Comparison of ENCODE assay signal across 27 cellular contexts in the genomic region with DNA sequence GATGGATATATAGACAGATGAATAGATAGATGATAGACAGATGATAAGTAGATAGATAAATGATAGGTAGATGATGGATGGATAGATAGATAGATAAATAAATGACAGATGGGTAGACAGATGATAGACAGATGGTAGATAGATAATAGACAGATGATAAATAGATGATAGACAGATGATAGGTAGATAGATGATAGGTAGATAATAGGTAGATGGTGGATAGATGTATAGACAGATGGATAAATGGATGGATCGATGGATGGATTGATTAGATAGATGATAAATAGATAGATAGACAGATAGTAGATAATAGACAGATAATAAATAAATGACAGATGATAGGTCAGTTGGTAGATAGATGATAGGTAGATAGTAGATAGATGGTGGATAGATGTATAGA.
"Had no signal": no experiment of that assay in that cellular context is flagged by ENCODE, and none has a peak within 500 bp of the region (broad histone marks: within the 10 kb centered on the region; RNA-seq: fewer than 3 reads in every experiment).

No MANE protein-coding gene starts in this region.

- H3K9me3 Mint-ChIP-seq: mesothelial cell of epicardium; natural killer cell; nephron progenitor cell; stimulated activated effector memory CD8-positive, alpha-beta T cell treated with anti-CD3 and anti-CD28 coated beads, Interleukin-12 subunit alpha, Interleukin-12 subunit beta, amount 100 ng/mL, for 72 hours; stimulated activated naive CD8-positive, alpha-beta T cell treated with anti-CD3 and anti-CD28 coated beads, Interleukin-15, Interleukin-2, amounts not matched to agents 100 ng/mL and 50 ng/mL, for 24 hours had no signal

- H3K4me1 Mint-ChIP-seq: naive B cell, natural killer cell had no signal

- H3K4me2 ChIP-seq: hepatocyte had no signal

- H3K27me3 ChIP-seq: hepatocyte, pancreas, spleen, suprapubic skin, upper lobe of right lung had no signal

- H3K36me3 ChIP-seq: left ventricle myocardium inferior, pancreas, prostate gland, spleen, suprapubic skin, thoracic aorta, tibial artery, upper lobe of right lung had no signal

- H2AFZ ChIP-seq: hepatocyte had no signal

- DNase-seq: islet precursor cell; left ventricle myocardium inferior; mesendoderm; naive B cell; natural killer cell; nephron progenitor cell; pancreas; posterior cingulate gyrus; retina; right cardiac atrium; spleen; stimulated activated CD4-positive, alpha-beta T cell treated with anti-CD3 and anti-CD28 coated beads, Interleukin-4, amount 100 ng/mL, for 24 hours; stimulated activated naive CD4-positive, alpha-beta T cell; tibial artery; trophoblast cell; upper lobe of right lung had no signal

- H3K4me1 ChIP-seq: left ventricle myocardium inferior, pancreas, prostate gland, spleen, suprapubic skin, tibial artery, upper lobe of right lung had no signal

- H3K4me3 ChIP-seq: hepatocyte, left ventricle myocardium inferior, lung, pancreas, prostate gland, skin epidermis, spleen, suprapubic skin, thoracic aorta, tibial artery, upper lobe of right lung had no signal

- H3K9me3 ChIP-seq: pancreas, prostate gland, suprapubic skin, thoracic aorta, upper lobe of right lung had no signal

- H3K27ac ChIP-seq: hepatocyte, left ventricle myocardium inferior, pancreas, prostate gland, skin epidermis, spleen, suprapubic skin, thoracic aorta, tibial artery, upper lobe of right lung had no signal

- H3K79me2 ChIP-seq: hepatocyte had no signal

- FAIRE-seq: pancreas, urothelium cell line had no signal

- ATAC-seq: natural killer cell; pancreas; right cardiac atrium; sciatic nerve; stimulated activated effector memory CD8-positive, alpha-beta T cell treated with anti-CD3 and anti-CD28 coated beads, Interleukin-12 subunit alpha, Interleukin-12 subunit beta, amount 100 ng/mL, for 72 hours; upper lobe of right lung had no signal

- H3K27ac Mint-ChIP-seq: mesothelial cell of epicardium; naive B cell; natural killer cell; nephron progenitor cell; stimulated activated effector memory CD8-positive, alpha-beta T cell treated with anti-CD3 and anti-CD28 coated beads, Interleukin-12 subunit alpha, Interleukin-12 subunit beta, amount 100 ng/mL, for 72 hours; stimulated activated naive CD8-positive, alpha-beta T cell treated with anti-CD3 and anti-CD28 coated beads, Interleukin-15, Interleukin-2, amounts not matched to agents 100 ng/mL and 50 ng/mL, for 24 hours had no signal

- H3K36me3 Mint-ChIP-seq: mesothelial cell of epicardium, natural killer cell had no signal

- H3K4me3 Mint-ChIP-seq: mesothelial cell of epicardium; naive B cell; natural killer cell; nephron progenitor cell; stimulated activated effector memory CD8-positive, alpha-beta T cell treated with anti-CD3 and anti-CD28 coated beads, Interleukin-12 subunit alpha, Interleukin-12 subunit beta, amount 100 ng/mL, for 72 hours; stimulated activated naive CD8-positive, alpha-beta T cell treated with anti-CD3 and anti-CD28 coated beads, Interleukin-15, Interleukin-2, amounts not matched to agents 100 ng/mL and 50 ng/mL, for 24 hours had no signal
